Comparison of ENCODE assay signal across 10 cellular contexts in genomic region chr9:94923333-94924089, GRCh38.
DNase-seq lines count a peak whose midpoint lies in the region; ATAC-seq, FAIRE-seq and TF ChIP-seq lines count a peak whose summit lies in the region.
"Had no signal": no experiment of that assay in that cellular context is flagged by ENCODE, and none has a peak within 500 bp of the region (broad histone marks: within the 10 kb centered on the region; RNA-seq: fewer than 3 reads in every experiment).

No MANE protein-coding gene starts in this region.

- peak overlapping the region; percentile 99 for H2AK5ac ChIP-seq in trophoblast cell (ENCODE audit: low read length)

- H4K12ac ChIP-seq in trophoblast cell (ENCODE audit: low read depth, low read length): no peak overlapping the region

- peak overlapping the region; percentile 97 to 99 for H3K27ac ChIP-seq in A549
- no peak overlapping the region for H3K27ac ChIP-seq in OCI-LY3 (ENCODE audit: low read length)
- peak overlapping the region; percentile 71 for H3K27ac ChIP-seq in epithelial cell of prostate
- H3K27ac ChIP-seq in trophoblast cell (ENCODE audit: low read depth, low read length): peak overlapping the region; percentile 99

- TF ChIP-seq EP300 in A549 (IDR thresholded peaks at IDR 0.05): no peak

- H3K4me1 ChIP-seq in A549: peaks cover 76% of the 10 kb centered on the region
- H3K4me1 ChIP-seq in OCI-LY3 (ENCODE audit: low read length): peaks cover 15% of the 10 kb centered on the region
- peaks cover 52 to 54% of the 10 kb centered on the region in 2 experiments for H3K4me1 ChIP-seq in trophoblast cell (ENCODE audit: control insufficient read depth in 1 of 2, insufficient read depth in 2 of 2, low read length in 2 of 2)

- H3K4ac ChIP-seq in trophoblast cell (ENCODE audit: low read depth, low read length): no peak overlapping the region

- ATAC-seq in A549 (no peak), GM18858 (IDR thresholded peaks at IDR 0.05; ENCODE audit: unreplicated experiment) (no peak), GM21360 (IDR thresholded peaks at IDR 0.05; ENCODE audit: unreplicated experiment) (no peak)

- CTCF ChIA-PET in A549 (lab: Yijun Ruan, JAX): interaction anchor here (0.6 to 2.6 kb wide), 6 partner anchors 11 to 141 kb away, joined by 3 to 7 read pairs (median 4); no protein-coding TSS in a partner anchor

- no peaks in the 10 kb centered on the region for H3K36me3 ChIP-seq in OCI-LY3 (replicated peaks; ENCODE audit: low read depth, low read length)
- peaks cover 0 to 3% of the 10 kb centered on the region in 2 experiments for H3K36me3 ChIP-seq in trophoblast cell (ENCODE audit: control insufficient read depth in 1 of 2, insufficient read depth in 2 of 2, low read length in 2 of 2)
- peaks cover 25% of the 10 kb centered on the region for H3K36me3 ChIP-seq in MG63

- H2BK12ac ChIP-seq in trophoblast cell (ENCODE audit: low read length): peak overlapping the region; percentile 85

- H2BK120ac ChIP-seq in trophoblast cell (ENCODE audit: insufficient read depth, low read length, poor library complexity): peak overlapping the region; percentile 84

- peak overlapping the region; percentile 55 for H2BK5ac ChIP-seq in trophoblast cell (ENCODE audit: low read depth, low read length, poor library complexity)

- WGBS in A549 (ENCODE audit: missing lambda C conversion rate): 85% methylated on average over 11 of the region's 11 CpGs
- no CpG with 5 or more reads among the region's 11 CpGs for WGBS in trophoblast cell (ENCODE audit: extremely low coverage, insufficient coverage, insufficient read length)

- H4K8ac ChIP-seq in trophoblast cell (ENCODE audit: low read depth, low read length): peak overlapping the region; percentile 72

- TF ChIP-seq CTCF in A549 (IDR thresholded peaks at IDR 0.05) (no peak), OCI-LY3 (IDR thresholded peaks at IDR 0.05; ENCODE audit: low read depth, low read length) (no peak)

- H3K9ac ChIP-seq in OCI-LY3 (ENCODE audit: low read length): no peak overlapping the region
- no peak overlapping the region for H3K9ac ChIP-seq in trophoblast cell (ENCODE audit: low read length)

- H3K27me3 ChIP-seq in OCI-LY3 (ENCODE audit: low read depth, low read length): no peaks in the 10 kb centered on the region
- no peaks in the 10 kb centered on the region for H3K27me3 ChIP-seq in trophoblast cell (ENCODE audit: insufficient read depth, low read length)
- no peaks in the 10 kb centered on the region for H3K27me3 ChIP-seq in MG63

- H3K18ac ChIP-seq in trophoblast cell (ENCODE audit: low read length): peak overlapping the region; percentile 55

- H3K4me3 ChIP-seq in A549 (no peak overlapping the region), OCI-LY3 (ENCODE audit: low read length) (no peak overlapping the region), trophoblast cell (ENCODE audit: low read depth, low read length) (peak overlapping the region; percentile 8), MG63 (no peak overlapping the region; the same call in 1 of the 2 replicates)

- no peak overlapping the region for H2AFZ ChIP-seq in OCI-LY3 (ENCODE audit: low read depth, low read length)
- H2AFZ ChIP-seq in trophoblast cell (ENCODE audit: insufficient read depth, low read length, poor library complexity): no peak overlapping the region

- no peak for TF ChIP-seq RAD21 in A549 (conservative IDR thresholded peaks at IDR 0.05 in 1 of 2, IDR thresholded peaks at IDR 0.05 in 1 of 2)

- H3K4me2 ChIP-seq in A549: peak overlapping the region; percentile 84
- H3K4me2 ChIP-seq in OCI-LY3 (ENCODE audit: low read length): peak overlapping the region; percentile 66
- H3K4me2 ChIP-seq in trophoblast cell (ENCODE audit: low read length): no peak overlapping the region

- FAIRE-seq in A549 (lab: Jason Lieb, UNC): no peak

- peak overlapping the region; percentile 95 for H4K91ac ChIP-seq in trophoblast cell (ENCODE audit: low read depth, low read length)

- no peak for TF ChIP-seq POLR2A in A549 (IDR thresholded peaks at IDR 0.05; ENCODE audit: low read length)

- DNase-seq in A549 (ENCODE audit: low read depth in 1 of 2, low spot score in 1 of 2) (no peak), epithelial cell of prostate (ENCODE audit: low read depth, low spot score) (no peak), trophoblast cell (no peak), MG63 (no peak), UCSD-AML1 (lab: John Stamatoyannopoulos, UW; ENCODE audit: unreplicated experiment) (no peak)
- DNase-seq: activated CD4-positive, alpha-beta T cell treated with anti-CD3 and anti-CD28 coated beads for 1 hour; NCI-H524 had no signal

- no peaks in the 10 kb centered on the region for H3K9me3 ChIP-seq in A549
- no peaks in the 10 kb centered on the region for H3K9me3 ChIP-seq in OCI-LY3 (ENCODE audit: insufficient read depth, low read length)
- no peaks in the 10 kb centered on the region for H3K9me3 ChIP-seq in trophoblast cell (ENCODE audit: insufficient read depth, low read depth, low read length)
- no peaks in the 10 kb centered on the region for H3K9me3 ChIP-seq in MG63

- POLR2A ChIA-PET in A549 (lab: Yijun Ruan, JAX): interaction anchor here (0.6 to 4.7 kb wide), 8 partner anchors 10 to 140 kb away, joined by 3 to 63 read pairs (median 9); no protein-coding TSS in a partner anchor

- H4K20me1 ChIP-seq in OCI-LY3 (ENCODE audit: insufficient read depth, low read length): no peaks in the 10 kb centered on the region

- H3K23ac ChIP-seq in trophoblast cell (ENCODE audit: low read length): no peak overlapping the region

- H3K14ac ChIP-seq in trophoblast cell (ENCODE audit: low read length): peak overlapping the region; percentile 78

- H3K79me1 ChIP-seq in trophoblast cell (ENCODE audit: low read length): peaks cover 58% of the 10 kb centered on the region

- H3K79me2 ChIP-seq in OCI-LY3 (ENCODE audit: low read length) (no peaks in the 10 kb centered on the region), trophoblast cell (ENCODE audit: control insufficient read depth, insufficient read depth, low read length, poor library complexity) (peaks cover 13% of the 10 kb centered on the region)

TF ChIP-seq in A549, 52 proteins besides CTCF, POLR2A, EP300 and RAD21:
- no peak for TF ChIP-seq ZFP36 (IDR thresholded peaks at IDR 0.05; ENCODE audit: borderline replicate concordance, partially characterized antibody)
- TF ChIP-seq ZNF302 (CRISPR knock-in tag; IDR thresholded peaks at IDR 0.05): no peak
- TF ChIP-seq GATA3 (IDR thresholded peaks at IDR 0.05; ENCODE audit: borderline replicate concordance): no peak
- no peak for TF ChIP-seq NR3C1 (IDR thresholded peaks at IDR 0.05)
- no peak for TF ChIP-seq FOSB (CRISPR knock-in tag; IDR thresholded peaks at IDR 0.05)
- TF ChIP-seq RNF2 (IDR thresholded peaks at IDR 0.05; ENCODE audit: borderline replicate concordance, low read depth): no peak
- no peak for TF ChIP-seq E2F6 (IDR thresholded peaks at IDR 0.05; ENCODE audit: borderline replicate concordance, low read depth)
- no peak for TF ChIP-seq KDM1A (IDR thresholded peaks at IDR 0.05; ENCODE audit: low read depth)
